In genomic region chr19:41218615-41219507, GRCh38 we compare ENCODE assay signal across 9 cellular contexts. TPM values are rescaled to one million over a fixed set of nuclear protein-coding genes. Genes with fewer than 3 reads are reported as not detected.
DNase-seq lines count a peak whose midpoint lies in the region; ATAC-seq and TF ChIP-seq lines count a peak whose summit lies in the region.
"Had no signal": no experiment of that assay in that cellular context is flagged by ENCODE, and none has a peak within 500 bp of the region (broad histone marks: within the 10 kb centered on the region; RNA-seq: fewer than 3 reads in every experiment).

Gene AXL, plus strand, starts transcription at chr19:41219223. Its CDS starts 170 bp downstream, at chr19:41219393.

- peak within 1 kb of the TSS; percentile 66 for H3K4me3 ChIP-seq in lower leg skin (ENCODE audit: low read depth, poor library complexity, severe bottlenecking)
- peak within 1 kb of the TSS; percentile 13 for H3K4me3 ChIP-seq in thymus (ENCODE audit: low read length)

- no peaks in the 10 kb centered on the region for H3K9me3 ChIP-seq in thymus (ENCODE audit: control insufficient read depth)

- no peak for TF ChIP-seq CTCF in lower leg skin (IDR thresholded peaks at IDR 0.05)

- ATAC-seq in HG03139 (IDR thresholded peaks at IDR 0.05; ENCODE audit: unreplicated experiment): no peak

- DNase-seq in ACHN (peak; percentile 83), NCI-H460 (ENCODE audit: extremely low read depth, low read depth) (no peak), lower leg skin (ENCODE audit: low spot score in 2 of 2) (peak; percentile 84 to 96), COLO668 (lab: John Stamatoyannopoulos, UW; ENCODE audit: unreplicated experiment) (no peak)
- DNase-seq in stimulated activated CD4-positive, alpha-beta T cell treated with anti-CD3 and anti-CD28 coated beads, Interleukin-4, amount 100 ng/mL, for 1 hour: no peak
- DNase-seq: activated T-cell treated with anti-CD3 and anti-CD28 coated beads, Interleukin-2, amount 50 U/mL, for 72 hours had no signal

- H3K27me3 ChIP-seq in thymus (ENCODE audit: control insufficient read depth, insufficient read depth): peaks cover 6% of the 10 kb centered on the region

- 0 to 4% methylated on average over 29 to 31 of the region's 32 CpGs for WGBS in lower leg skin, 2 donors
- WGBS in thymus: 32% methylated on average over 32 of the region's 32 CpGs

- TF ChIP-seq POLR2A in lower leg skin (IDR thresholded peaks at IDR 0.05): no peak

- no peaks in the 10 kb centered on the region for H3K4me1 ChIP-seq in thymus (ENCODE audit: control insufficient read depth, insufficient read depth, low read length)

- intact Hi-C loops in lower leg skin (cut with DNase I; ENCODE audit: low total_unique reads): no loop called here

- in situ Hi-C loops in ACHN (cut with HindIII; ENCODE audit: low pct_ligation_motif_present, low pct_unique_long_range_greater_than_20kb, low sequenced_read_pairs) (no loop called here), endometrial microvascular endothelial cells (cut with HindIII; ENCODE audit: inconsistent ontology term, low pct_unique_long_range_greater_than_20kb, low sequenced_read_pairs) (no loop called here)

- no peaks in the 10 kb centered on the region for H3K36me3 ChIP-seq in thymus (ENCODE audit: control insufficient read depth, insufficient read depth)

- peak within 1 kb of the TSS; percentile 58 for H3K27ac ChIP-seq in thymus (ENCODE audit: low read depth)

RNA-seq across cellular contexts. Expression of gene AXL, which starts in this region (rescaled TPM):
- total RNA-seq in NCI-H460 (2014; rRNA removed; shearing (Covaris generic)): 27.7 and 29.8 TPM in 2 replicates
- polyA plus RNA-seq in NCI-H460 (2014; cell fraction: nucleus; rRNA removed): 5.4 and 7.0 TPM in 2 replicates
- total RNA-seq in endometrial microvascular endothelial cells (ENCODE audit: inconsistent ontology term): 270 TPM
- 10 to 100 TPM; 17.3 to 86.2 (median 56.7) TPM for total RNA-seq in lower leg skin
- 9.5 TPM for polyA plus RNA-seq in thymus

Comparison
In these comparisons a context has a peak if more than half of its experiments do, and no peak if none do; other contexts are left out.
1. DNase-seq: peak in ACHN (single experiment) and lower leg skin (2 of 2); none in NCI-H460 (single experiment), stimulated activated CD4-positive, alpha-beta T cell treated with anti-CD3 and anti-CD28 coated beads, Interleukin-4, amount 100 ng/mL, for 1 hour (single experiment) and COLO668 (single experiment).